In the genomic region with DNA sequence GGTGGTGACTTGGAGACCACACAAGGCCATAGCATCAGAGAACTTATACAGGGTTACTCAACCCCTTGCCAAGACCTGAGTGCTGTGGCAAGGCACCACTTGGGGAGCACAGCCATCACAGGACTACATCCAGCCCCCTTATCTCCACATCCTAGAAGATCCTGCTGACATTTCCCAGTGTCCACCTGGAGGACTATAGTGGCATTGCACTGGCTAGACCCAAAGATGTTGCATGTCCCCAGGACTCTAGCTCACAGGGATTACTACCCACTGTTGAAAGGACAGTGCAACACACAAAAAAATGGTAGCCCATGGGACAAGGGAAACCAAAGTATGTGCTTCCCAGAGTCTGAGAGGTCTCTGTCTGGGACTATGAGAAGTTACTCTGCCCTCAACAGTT, we compare ENCODE assay signal across 13 cellular contexts.
DNase-seq lines count a peak whose midpoint lies in the region; ATAC-seq, FAIRE-seq and TF ChIP-seq lines count a peak whose summit lies in the region.
"Had no signal": no experiment of that assay in that cellular context is flagged by ENCODE, and none has a peak within 500 bp of the region (broad histone marks: within the 10 kb centered on the region; RNA-seq: fewer than 3 reads in every experiment).

No MANE protein-coding gene starts in this region.

- no peaks in the 10 kb centered on the region for H4K20me1 ChIP-seq in HepG2 (ENCODE audit: insufficient read depth, low read length)

- H3K27me3 Mint-ChIP-seq in activated naive CD8-positive, alpha-beta T cell treated with anti-CD3 and anti-CD28 coated beads, Interleukin-2, amount 50 U/mL, for 24 hours: no peaks in the 10 kb centered on the region
- H3K27me3 Mint-ChIP-seq: B cell; effector memory CD8-positive, alpha-beta T cell had no signal

- intact Hi-C loops in HepG2 (cut with micrococcal nuclease; ENCODE audit: unreplicated experiment) (no loop called here), posterior vena cava (cut with DNase I) (loop anchor here in 1 of 2 donors (5.0 kb wide), 1 partner anchor 651 kb away; no protein-coding TSS in a partner anchor)

- TF ChIP-seq CTCF in cardiac fibroblast (IDR thresholded peaks at IDR 0.05; ENCODE audit: low read depth, low read length): peak; percentile 22
- TF ChIP-seq CTCF in HepG2 (CRISPR knock-in tag; IDR thresholded peaks at IDR 0.05): no peak
- no peak for TF ChIP-seq CTCF in GM10266 (IDR thresholded peaks at IDR 0.05; ENCODE audit: control insufficient read depth, insufficient read depth, low read depth, missing control alignments)

- H2AFZ ChIP-seq in HepG2 (ENCODE audit: low read length): no peak overlapping the region

- TF ChIP-seq EP300 in HepG2 (IDR thresholded peaks at IDR 0.05; ENCODE audit: low read depth in 2 of 2, low read length in 2 of 2) (no peak), HepG2 (CRISPR knock-in tag; IDR thresholded peaks at IDR 0.05; ENCODE audit: borderline replicate concordance) (no peak)

- H3K4me1 ChIP-seq in HepG2 (ENCODE audit: insufficient read depth, low read length): no peaks in the 10 kb centered on the region

- POLR2A ChIA-PET in HepG2 (lab: Yijun Ruan, JAX): no interaction called here

- in situ Hi-C loops in HepG2 (cut with HindIII; ENCODE audit: extremely low pct_ligation_motif_present, low pct_unique_long_range_greater_than_20kb): no loop called here

- FAIRE-seq in HepG2 (lab: Jason Lieb, UNC): no peak

- H3K4me3 ChIP-seq in cardiac fibroblast (replicated peaks in 1 of 2; ENCODE audit: low read depth in 2 of 2, low read length in 2 of 2) (no peak overlapping the region), HepG2 (replicated peaks in 1 of 3; ENCODE audit: insufficient read depth in 1 of 3, low read depth in 2 of 3, low read length in 3 of 3) (no peak overlapping the region)

- CTCF ChIA-PET in HepG2 (lab: Yijun Ruan, JAX; ENCODE audit: low intra/inter-chr PET ratio, low total read pairs): no interaction called here

- ATAC-seq in HepG2: peak; percentile 72
- no peak for ATAC-seq in GM21529 (IDR thresholded peaks at IDR 0.05; ENCODE audit: unreplicated experiment)
- ATAC-seq in activated naive CD8-positive, alpha-beta T cell treated with anti-CD3 and anti-CD28 coated beads, Interleukin-2, amount 50 U/mL, for 24 hours: no peak
- ATAC-seq: effector memory CD8-positive, alpha-beta T cell had no signal

- H3K9me3 Mint-ChIP-seq in activated naive CD8-positive, alpha-beta T cell treated with anti-CD3 and anti-CD28 coated beads, Interleukin-2, amount 50 U/mL, for 24 hours: peaks cover 19% of the 10 kb centered on the region

- DNase-seq in ELF-1 (ENCODE audit: low read depth, low spot score) (peak; percentile 3), HT1080 (ENCODE audit: low read depth) (peak; percentile 5), cardiac fibroblast (ENCODE audit: low read depth in 2 of 2) (no peak), HepG2 (ENCODE audit: low spot score) (no peak), posterior vena cava (ENCODE audit: low spot score) (no peak), GM10266 (ENCODE audit: extremely low spot score) (no peak)
- no peak for DNase-seq in activated naive CD8-positive, alpha-beta T cell treated with anti-CD3 and anti-CD28 coated beads, Interleukin-2, amount 50 U/mL, for 24 hours
- DNase-seq: activated gamma-delta T cell treated with Interleukin-2 at 50 U/mL for 16 hours; effector memory CD8-positive, alpha-beta T cell; NCI-H1417 treated with DMSO at 0.1 percent for 48 hours; NCI-H226 had no signal

- H3K36me3 ChIP-seq in HepG2 (replicated peaks in 1 of 2; ENCODE audit: control insufficient read depth in 1 of 2, insufficient read depth in 2 of 2, low read length in 2 of 2): no peaks in the 10 kb centered on the region

- no peak for TF ChIP-seq POLR2A in HepG2 (IDR thresholded peaks at IDR 0.05; ENCODE audit: insufficient read depth in 1 of 2, low read depth in 2 of 2, low read length in 2 of 2)

- H3K27ac ChIP-seq in HepG2 (ENCODE audit: extremely low read length, insufficient read depth, low read length): no peak overlapping the region

- H3K4me1 Mint-ChIP-seq in activated naive CD8-positive, alpha-beta T cell treated with anti-CD3 and anti-CD28 coated beads, Interleukin-2, amount 50 U/mL, for 24 hours: no peaks in the 10 kb centered on the region
- H3K4me1 Mint-ChIP-seq: B cell had no signal

- no peaks in the 10 kb centered on the region for H3K27me3 ChIP-seq in HepG2 (ENCODE audit: control insufficient read depth in 1 of 2, insufficient read depth in 2 of 2, low read length in 2 of 2)

- H3K36me3 Mint-ChIP-seq in activated naive CD8-positive, alpha-beta T cell treated with anti-CD3 and anti-CD28 coated beads, Interleukin-2, amount 50 U/mL, for 24 hours (ENCODE audit: low read depth): no peaks in the 10 kb centered on the region

- TF ChIP-seq RAD21 in HepG2 (CRISPR knock-in tag; IDR thresholded peaks at IDR 0.05): no peak

- no peaks in the 10 kb centered on the region for H3K79me2 ChIP-seq in HepG2 (ENCODE audit: insufficient read depth, low read length)

- peaks cover 12% of the 10 kb centered on the region for H3K9me3 ChIP-seq in HepG2 (ENCODE audit: low read length)

- no TSS peak for BruUV-seq in HepG2 (replicated peaks; lab: Mats Ljungman, UMichigan)

- H3K4me2 ChIP-seq in HepG2 (ENCODE audit: low read depth, low read length): no peak overlapping the region

- H3K4me3 Mint-ChIP-seq in activated naive CD8-positive, alpha-beta T cell treated with anti-CD3 and anti-CD28 coated beads, Interleukin-2, amount 50 U/mL, for 24 hours: no peak overlapping the region
- H3K4me3 Mint-ChIP-seq: B cell; effector memory CD8-positive, alpha-beta T cell had no signal

- H3K27ac Mint-ChIP-seq in activated naive CD8-positive, alpha-beta T cell treated with anti-CD3 and anti-CD28 coated beads, Interleukin-2, amount 50 U/mL, for 24 hours: no peak overlapping the region
- H3K27ac Mint-ChIP-seq: B cell; effector memory CD8-positive, alpha-beta T cell had no signal

- H3K9ac ChIP-seq in HepG2 (ENCODE audit: insufficient read depth, low read depth, low read length): no peak overlapping the region

TF ChIP-seq in HepG2, 621 proteins besides CTCF, POLR2A, EP300 and RAD21 (continues in another document):
- no peak for TF ChIP-seq NFRKB (IDR thresholded peaks at IDR 0.05)
- no peak for TF ChIP-seq ZNF446 (CRISPR knock-in tag; IDR thresholded peaks at IDR 0.05)
- TF ChIP-seq, protein P1, sequence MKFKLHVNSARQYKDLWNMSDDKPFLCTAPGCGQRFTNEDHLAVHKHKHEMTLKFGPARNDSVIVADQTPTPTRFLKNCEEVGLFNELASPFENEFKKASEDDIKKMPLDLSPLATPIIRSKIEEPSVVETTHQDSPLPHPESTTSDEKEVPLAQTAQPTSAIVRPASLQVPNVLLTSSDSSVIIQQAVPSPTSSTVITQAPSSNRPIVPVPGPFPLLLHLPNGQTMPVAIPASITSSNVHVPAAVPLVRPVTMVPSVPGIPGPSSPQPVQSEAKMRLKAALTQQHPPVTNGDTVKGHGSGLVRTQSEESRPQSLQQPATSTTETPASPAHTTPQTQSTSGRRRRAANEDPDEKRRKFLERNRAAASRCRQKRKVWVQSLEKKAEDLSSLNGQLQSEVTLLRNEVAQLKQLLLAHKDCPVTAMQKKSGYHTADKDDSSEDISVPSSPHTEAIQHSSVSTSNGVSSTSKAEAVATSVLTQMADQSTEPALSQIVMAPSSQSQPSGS (CRISPR knock-in tag; IDR thresholded peaks at IDR 0.05): no peak
- no peak for TF ChIP-seq ZNF3 (CRISPR knock-in tag; IDR thresholded peaks at IDR 0.05)
- no peak for TF ChIP-seq ZNF800 (CRISPR knock-in tag; IDR thresholded peaks at IDR 0.05)
- TF ChIP-seq, protein P2, sequence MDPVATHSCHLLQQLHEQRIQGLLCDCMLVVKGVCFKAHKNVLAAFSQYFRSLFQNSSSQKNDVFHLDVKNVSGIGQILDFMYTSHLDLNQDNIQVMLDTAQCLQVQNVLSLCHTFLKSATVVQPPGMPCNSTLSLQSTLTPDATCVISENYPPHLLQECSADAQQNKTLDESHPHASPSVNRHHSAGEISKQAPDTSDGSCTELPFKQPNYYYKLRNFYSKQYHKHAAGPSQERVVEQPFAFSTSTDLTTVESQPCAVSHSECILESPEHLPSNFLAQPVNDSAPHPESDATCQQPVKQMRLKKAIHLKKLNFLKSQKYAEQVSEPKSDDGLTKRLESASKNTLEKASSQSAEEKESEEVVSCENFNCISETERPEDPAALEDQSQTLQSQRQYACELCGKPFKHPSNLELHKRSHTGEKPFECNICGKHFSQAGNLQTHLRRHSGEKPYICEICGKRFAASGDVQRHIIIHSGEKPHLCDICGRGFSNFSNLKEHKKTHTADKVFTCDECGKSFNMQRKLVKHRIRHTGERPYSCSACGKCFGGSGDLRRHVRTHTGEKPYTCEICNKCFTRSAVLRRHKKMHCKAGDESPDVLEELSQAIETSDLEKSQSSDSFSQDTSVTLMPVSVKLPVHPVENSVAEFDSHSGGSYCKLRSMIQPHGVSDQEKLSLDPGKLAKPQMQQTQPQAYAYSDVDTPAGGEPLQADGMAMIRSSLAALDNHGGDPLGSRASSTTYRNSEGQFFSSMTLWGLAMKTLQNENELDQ (CRISPR knock-in tag; IDR thresholded peaks at IDR 0.05; ENCODE audit: borderline replicate concordance): no peak
- TF ChIP-seq ZFP1 (CRISPR knock-in tag; IDR thresholded peaks at IDR 0.05): no peak
- no peak for TF ChIP-seq ZNF563 (CRISPR knock-in tag; IDR thresholded peaks at IDR 0.05)
- TF ChIP-seq TARDBP (CRISPR knock-in tag; IDR thresholded peaks at IDR 0.05): no peak
- TF ChIP-seq HMG20A (CRISPR knock-in tag; IDR thresholded peaks at IDR 0.05; ENCODE audit: borderline replicate concordance): no peak

Comparison
In these comparisons a context has a peak if more than half of its experiments do, and no peak if none do; other contexts are left out.
1. DNase-seq: peak in ELF-1 (single experiment) and HT1080 (single experiment); none in cardiac fibroblast (0 of 2), HepG2 (single experiment), posterior vena cava (single experiment), GM10266 (single experiment) and activated naive CD8-positive, alpha-beta T cell treated with anti-CD3 and anti-CD28 coated beads, Interleukin-2, amount 50 U/mL, for 24 hours (single experiment).